Comparison of ENCODE assay signal across 1 cellular context in the genomic region with DNA sequence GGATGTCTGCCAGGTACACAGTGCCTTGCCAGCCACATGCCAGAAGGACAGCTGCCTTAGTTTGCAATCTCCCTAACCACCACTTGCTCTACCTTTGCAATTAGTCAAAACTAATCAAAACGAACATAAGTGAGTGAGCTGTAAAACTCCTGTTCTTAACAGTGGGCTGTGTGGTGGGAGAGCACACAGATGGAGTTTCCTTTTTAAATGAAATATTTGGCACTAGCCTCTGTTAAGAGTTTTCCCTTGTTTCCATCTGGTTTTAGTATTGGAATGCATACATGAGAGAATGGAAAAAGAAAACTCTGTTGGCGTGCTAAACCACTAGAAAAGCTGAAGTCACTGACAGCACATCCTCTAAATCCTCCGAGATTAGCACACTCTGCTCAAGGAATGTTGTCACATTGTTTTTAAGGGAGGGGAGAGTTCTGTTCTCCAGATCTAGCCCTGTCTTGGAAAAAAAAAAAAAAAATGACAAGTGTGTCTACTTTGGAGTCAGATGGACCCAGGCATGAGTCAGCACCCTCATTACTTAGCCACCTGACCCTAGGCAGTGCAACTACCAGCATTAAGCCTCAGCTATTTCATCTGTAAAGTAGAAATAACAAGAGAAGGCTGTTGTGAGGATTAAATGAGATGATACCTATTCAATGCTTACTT.
TF ChIP-seq lines count a peak whose summit lies in the region.

No MANE protein-coding gene starts in this region.

TF ChIP-seq in HEK293, 187 proteins besides CTCF, POLR2A, EP300 and RAD21 (continued from another document and continues in another):
- TF ChIP-seq, protein P1, sequence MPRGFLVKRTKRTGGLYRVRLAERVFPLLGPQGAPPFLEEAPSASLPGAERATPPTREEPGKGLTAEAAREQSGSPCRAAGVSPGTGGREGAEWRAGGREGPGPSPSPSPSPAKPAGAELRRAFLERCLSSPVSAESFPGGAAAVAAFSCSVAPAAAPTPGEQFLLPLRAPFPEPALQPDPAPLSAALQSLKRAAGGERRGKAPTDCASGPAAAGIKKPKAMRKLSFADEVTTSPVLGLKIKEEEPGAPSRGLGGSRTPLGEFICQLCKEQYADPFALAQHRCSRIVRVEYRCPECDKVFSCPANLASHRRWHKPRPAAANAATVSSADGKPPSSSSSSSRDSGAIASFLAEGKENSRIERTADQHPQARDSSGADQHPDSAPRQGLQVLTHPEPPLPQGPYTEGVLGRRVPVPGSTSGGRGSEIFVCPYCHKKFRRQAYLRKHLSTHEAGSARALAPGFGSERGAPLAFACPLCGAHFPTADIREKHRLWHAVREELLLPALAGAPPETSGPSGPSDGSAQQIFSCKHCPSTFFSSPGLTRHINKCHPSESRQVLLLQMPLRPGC (tag by site-specific recombination; IDR thresholded peaks at IDR 0.05): peak; percentile 57; the same call in 1 of the 2 replicates
- TF ChIP-seq ZBTB21 (tag by site-specific recombination; IDR thresholded peaks at IDR 0.05): peak; percentile 27; the same call in 1 of the 2 replicates
- TF ChIP-seq ZBTB17 (tag by site-specific recombination; IDR thresholded peaks at IDR 0.05): peak; percentile 74
- TF ChIP-seq ZNF529 (tag by site-specific recombination; IDR thresholded peaks at IDR 0.05; ENCODE audit: insufficient replicate concordance): no peak
- TF ChIP-seq YY1 (tag by site-specific recombination; IDR thresholded peaks at IDR 0.05): no peak
- TF ChIP-seq, protein P2, sequence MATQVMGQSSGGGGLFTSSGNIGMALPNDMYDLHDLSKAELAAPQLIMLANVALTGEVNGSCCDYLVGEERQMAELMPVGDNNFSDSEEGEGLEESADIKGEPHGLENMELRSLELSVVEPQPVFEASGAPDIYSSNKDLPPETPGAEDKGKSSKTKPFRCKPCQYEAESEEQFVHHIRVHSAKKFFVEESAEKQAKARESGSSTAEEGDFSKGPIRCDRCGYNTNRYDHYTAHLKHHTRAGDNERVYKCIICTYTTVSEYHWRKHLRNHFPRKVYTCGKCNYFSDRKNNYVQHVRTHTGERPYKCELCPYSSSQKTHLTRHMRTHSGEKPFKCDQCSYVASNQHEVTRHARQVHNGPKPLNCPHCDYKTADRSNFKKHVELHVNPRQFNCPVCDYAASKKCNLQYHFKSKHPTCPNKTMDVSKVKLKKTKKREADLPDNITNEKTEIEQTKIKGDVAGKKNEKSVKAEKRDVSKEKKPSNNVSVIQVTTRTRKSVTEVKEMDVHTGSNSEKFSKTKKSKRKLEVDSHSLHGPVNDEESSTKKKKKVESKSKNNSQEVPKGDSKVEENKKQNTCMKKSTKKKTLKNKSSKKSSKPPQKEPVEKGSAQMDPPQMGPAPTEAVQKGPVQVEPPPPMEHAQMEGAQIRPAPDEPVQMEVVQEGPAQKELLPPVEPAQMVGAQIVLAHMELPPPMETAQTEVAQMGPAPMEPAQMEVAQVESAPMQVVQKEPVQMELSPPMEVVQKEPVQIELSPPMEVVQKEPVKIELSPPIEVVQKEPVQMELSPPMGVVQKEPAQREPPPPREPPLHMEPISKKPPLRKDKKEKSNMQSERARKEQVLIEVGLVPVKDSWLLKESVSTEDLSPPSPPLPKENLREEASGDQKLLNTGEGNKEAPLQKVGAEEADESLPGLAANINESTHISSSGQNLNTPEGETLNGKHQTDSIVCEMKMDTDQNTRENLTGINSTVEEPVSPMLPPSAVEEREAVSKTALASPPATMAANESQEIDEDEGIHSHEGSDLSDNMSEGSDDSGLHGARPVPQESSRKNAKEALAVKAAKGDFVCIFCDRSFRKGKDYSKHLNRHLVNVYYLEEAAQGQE (tag by site-specific recombination; IDR thresholded peaks at IDR 0.05): no peak
- no peak for TF ChIP-seq ZNF132 (tag by site-specific recombination; IDR thresholded peaks at IDR 0.05; ENCODE audit: borderline replicate concordance)
- peak; percentile 88 for TF ChIP-seq ZNF664 (tag by site-specific recombination; IDR thresholded peaks at IDR 0.05)
- TF ChIP-seq, protein P3, sequence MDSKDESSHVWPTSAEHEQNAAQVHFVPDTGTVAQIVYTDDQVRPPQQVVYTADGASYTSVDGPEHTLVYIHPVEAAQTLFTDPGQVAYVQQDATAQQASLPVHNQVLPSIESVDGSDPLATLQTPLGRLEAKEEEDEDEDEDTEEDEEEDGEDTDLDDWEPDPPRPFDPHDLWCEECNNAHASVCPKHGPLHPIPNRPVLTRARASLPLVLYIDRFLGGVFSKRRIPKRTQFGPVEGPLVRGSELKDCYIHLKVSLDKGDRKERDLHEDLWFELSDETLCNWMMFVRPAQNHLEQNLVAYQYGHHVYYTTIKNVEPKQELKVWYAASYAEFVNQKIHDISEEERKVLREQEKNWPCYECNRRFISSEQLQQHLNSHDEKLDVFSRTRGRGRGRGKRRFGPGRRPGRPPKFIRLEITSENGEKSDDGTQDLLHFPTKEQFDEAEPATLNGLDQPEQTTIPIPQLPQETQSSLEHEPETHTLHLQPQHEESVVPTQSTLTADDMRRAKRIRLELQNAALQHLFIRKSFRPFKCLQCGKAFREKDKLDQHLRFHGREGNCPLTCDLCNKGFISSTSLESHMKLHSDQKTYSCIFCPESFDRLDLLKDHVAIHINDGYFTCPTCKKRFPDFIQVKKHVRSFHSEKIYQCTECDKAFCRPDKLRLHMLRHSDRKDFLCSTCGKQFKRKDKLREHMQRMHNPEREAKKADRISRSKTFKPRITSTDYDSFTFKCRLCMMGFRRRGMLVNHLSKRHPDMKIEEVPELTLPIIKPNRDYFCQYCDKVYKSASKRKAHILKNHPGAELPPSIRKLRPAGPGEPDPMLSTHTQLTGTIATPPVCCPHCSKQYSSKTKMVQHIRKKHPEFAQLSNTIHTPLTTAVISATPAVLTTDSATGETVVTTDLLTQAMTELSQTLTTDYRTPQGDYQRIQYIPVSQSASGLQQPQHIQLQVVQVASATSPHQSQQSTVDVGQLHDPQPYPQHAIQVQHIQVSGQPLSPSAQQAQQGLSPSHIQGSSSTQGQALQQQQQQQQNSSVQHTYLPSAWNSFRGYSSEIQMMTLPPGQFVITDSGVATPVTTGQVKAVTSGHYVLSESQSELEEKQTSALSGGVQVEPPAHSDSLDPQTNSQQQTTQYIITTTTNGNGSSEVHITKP (tag by site-specific recombination; IDR thresholded peaks at IDR 0.05): 0 out of 2 replicates have a peak, but pooled peaks have one; percentile 15
- peak; percentile 70; the same call in 1 of the 2 replicates for TF ChIP-seq ZFP69B (tag by site-specific recombination; IDR thresholded peaks at IDR 0.05)
- TF ChIP-seq GLIS2 (tag by site-specific recombination; IDR thresholded peaks at IDR 0.05): no peak
- no peak; the same call in 1 of the 2 replicates for TF ChIP-seq TRIM28 (IDR thresholded peaks at IDR 0.05; ENCODE audit: borderline replicate concordance, low read length)
- TF ChIP-seq SCRT2 (tag by site-specific recombination; IDR thresholded peaks at IDR 0.05): peak; percentile 57; the same call in 1 of the 2 replicates
- peak; percentile 56 for TF ChIP-seq SP7 (tag by site-specific recombination; IDR thresholded peaks at IDR 0.05)
- TF ChIP-seq ZNF670 (tag by site-specific recombination; IDR thresholded peaks at IDR 0.05; ENCODE audit: low read depth): no peak
- TF ChIP-seq, protein P4, sequence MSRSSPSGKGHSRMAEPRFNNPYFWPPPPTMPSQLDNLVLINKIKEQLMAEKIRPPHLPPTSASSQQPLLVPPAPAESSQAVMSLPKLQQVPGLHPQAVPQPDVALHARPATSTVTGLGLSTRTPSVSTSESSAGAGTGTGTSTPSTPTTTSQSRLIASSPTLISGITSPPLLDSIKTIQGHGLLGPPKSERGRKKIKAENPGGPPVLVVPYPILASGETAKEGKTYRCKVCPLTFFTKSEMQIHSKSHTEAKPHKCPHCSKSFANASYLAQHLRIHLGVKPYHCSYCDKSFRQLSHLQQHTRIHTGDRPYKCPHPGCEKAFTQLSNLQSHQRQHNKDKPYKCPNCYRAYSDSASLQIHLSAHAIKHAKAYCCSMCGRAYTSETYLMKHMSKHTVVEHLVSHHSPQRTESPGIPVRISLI (tag by site-specific recombination; IDR thresholded peaks at IDR 0.05): peak; percentile 77; the same call in 1 of the 2 replicates
- TF ChIP-seq ZNF155 (tag by site-specific recombination; IDR thresholded peaks at IDR 0.05): no peak
- TF ChIP-seq ZNF391 (tag by site-specific recombination; IDR thresholded peaks at IDR 0.05; ENCODE audit: borderline replicate concordance, low read depth): no peak
- TF ChIP-seq ZNF48 (tag by site-specific recombination; IDR thresholded peaks at IDR 0.05): no peak
- TF ChIP-seq ZNF341 (tag by site-specific recombination; IDR thresholded peaks at IDR 0.05; ENCODE audit: low read depth): no peak
- no peak for TF ChIP-seq SCRT1 (tag by site-specific recombination; IDR thresholded peaks at IDR 0.05; ENCODE audit: borderline replicate concordance)
- TF ChIP-seq, protein P5, sequence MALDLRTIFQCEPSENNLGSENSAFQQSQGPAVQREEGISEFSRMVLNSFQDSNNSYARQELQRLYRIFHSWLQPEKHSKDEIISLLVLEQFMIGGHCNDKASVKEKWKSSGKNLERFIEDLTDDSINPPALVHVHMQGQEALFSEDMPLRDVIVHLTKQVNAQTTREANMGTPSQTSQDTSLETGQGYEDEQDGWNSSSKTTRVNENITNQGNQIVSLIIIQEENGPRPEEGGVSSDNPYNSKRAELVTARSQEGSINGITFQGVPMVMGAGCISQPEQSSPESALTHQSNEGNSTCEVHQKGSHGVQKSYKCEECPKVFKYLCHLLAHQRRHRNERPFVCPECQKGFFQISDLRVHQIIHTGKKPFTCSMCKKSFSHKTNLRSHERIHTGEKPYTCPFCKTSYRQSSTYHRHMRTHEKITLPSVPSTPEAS (tag by site-specific recombination; IDR thresholded peaks at IDR 0.05): 0 out of 2 replicates have a peak, but pooled peaks have one; percentile 22
- no peak for TF ChIP-seq ZNF624 (tag by site-specific recombination; IDR thresholded peaks at IDR 0.05)
- TF ChIP-seq, protein P6, sequence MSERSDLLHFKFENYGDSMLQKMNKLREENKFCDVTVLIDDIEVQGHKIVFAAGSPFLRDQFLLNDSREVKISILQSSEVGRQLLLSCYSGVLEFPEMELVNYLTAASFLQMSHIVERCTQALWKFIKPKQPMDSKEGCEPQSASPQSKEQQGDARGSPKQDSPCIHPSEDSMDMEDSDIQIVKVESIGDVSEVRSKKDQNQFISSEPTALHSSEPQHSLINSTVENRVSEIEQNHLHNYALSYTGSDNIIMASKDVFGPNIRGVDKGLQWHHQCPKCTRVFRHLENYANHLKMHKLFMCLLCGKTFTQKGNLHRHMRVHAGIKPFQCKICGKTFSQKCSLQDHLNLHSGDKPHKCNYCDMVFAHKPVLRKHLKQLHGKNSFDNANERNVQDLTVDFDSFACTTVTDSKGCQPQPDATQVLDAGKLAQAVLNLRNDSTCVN (tag by site-specific recombination; optimal IDR thresholded peaks at IDR 0.05): no peak
- no peak for TF ChIP-seq ZFP37 (tag by site-specific recombination; IDR thresholded peaks at IDR 0.05)
- no peak for TF ChIP-seq ZNF837 (tag by site-specific recombination; IDR thresholded peaks at IDR 0.05)
- TF ChIP-seq KLF8 (tag by site-specific recombination; IDR thresholded peaks at IDR 0.05): peak; percentile 28; the same call in 1 of the 2 replicates
- no peak for TF ChIP-seq KLF16 (tag by site-specific recombination; IDR thresholded peaks at IDR 0.05)
- TF ChIP-seq, protein P7, sequence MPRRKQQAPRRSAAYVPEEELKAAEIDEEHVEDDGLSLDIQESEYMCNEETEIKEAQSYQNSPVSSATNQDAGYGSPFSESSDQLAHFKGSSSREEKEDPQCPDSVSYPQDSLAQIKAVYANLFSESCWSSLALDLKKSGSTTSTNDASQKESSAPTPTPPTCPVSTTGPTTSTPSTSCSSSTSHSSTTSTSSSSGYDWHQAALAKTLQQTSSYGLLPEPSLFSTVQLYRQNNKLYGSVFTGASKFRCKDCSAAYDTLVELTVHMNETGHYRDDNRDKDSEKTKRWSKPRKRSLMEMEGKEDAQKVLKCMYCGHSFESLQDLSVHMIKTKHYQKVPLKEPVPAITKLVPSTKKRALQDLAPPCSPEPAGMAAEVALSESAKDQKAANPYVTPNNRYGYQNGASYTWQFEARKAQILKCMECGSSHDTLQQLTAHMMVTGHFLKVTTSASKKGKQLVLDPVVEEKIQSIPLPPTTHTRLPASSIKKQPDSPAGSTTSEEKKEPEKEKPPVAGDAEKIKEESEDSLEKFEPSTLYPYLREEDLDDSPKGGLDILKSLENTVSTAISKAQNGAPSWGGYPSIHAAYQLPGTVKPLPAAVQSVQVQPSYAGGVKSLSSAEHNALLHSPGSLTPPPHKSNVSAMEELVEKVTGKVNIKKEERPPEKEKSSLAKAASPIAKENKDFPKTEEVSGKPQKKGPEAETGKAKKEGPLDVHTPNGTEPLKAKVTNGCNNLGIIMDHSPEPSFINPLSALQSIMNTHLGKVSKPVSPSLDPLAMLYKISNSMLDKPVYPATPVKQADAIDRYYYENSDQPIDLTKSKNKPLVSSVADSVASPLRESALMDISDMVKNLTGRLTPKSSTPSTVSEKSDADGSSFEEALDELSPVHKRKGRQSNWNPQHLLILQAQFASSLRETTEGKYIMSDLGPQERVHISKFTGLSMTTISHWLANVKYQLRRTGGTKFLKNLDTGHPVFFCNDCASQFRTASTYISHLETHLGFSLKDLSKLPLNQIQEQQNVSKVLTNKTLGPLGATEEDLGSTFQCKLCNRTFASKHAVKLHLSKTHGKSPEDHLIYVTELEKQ (tag by site-specific recombination; IDR thresholded peaks at IDR 0.05; ENCODE audit: borderline replicate concordance): peak; percentile 41; the same call in 1 of the 2 replicates
- TF ChIP-seq, protein P8, sequence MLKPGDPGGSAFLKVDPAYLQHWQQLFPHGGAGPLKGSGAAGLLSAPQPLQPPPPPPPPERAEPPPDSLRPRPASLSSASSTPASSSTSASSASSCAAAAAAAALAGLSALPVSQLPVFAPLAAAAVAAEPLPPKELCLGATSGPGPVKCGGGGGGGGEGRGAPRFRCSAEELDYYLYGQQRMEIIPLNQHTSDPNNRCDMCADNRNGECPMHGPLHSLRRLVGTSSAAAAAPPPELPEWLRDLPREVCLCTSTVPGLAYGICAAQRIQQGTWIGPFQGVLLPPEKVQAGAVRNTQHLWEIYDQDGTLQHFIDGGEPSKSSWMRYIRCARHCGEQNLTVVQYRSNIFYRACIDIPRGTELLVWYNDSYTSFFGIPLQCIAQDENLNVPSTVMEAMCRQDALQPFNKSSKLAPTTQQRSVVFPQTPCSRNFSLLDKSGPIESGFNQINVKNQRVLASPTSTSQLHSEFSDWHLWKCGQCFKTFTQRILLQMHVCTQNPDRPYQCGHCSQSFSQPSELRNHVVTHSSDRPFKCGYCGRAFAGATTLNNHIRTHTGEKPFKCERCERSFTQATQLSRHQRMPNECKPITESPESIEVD (tag by site-specific recombination; IDR thresholded peaks at IDR 0.05): 0 out of 2 replicates have a peak, but pooled peaks have one; percentile 7
- TF ChIP-seq ZNF121 (tag by site-specific recombination; IDR thresholded peaks at IDR 0.05): no peak
- no peak for TF ChIP-seq ZNF521 (tag by site-specific recombination; IDR thresholded peaks at IDR 0.05)
- TF ChIP-seq, protein P9, sequence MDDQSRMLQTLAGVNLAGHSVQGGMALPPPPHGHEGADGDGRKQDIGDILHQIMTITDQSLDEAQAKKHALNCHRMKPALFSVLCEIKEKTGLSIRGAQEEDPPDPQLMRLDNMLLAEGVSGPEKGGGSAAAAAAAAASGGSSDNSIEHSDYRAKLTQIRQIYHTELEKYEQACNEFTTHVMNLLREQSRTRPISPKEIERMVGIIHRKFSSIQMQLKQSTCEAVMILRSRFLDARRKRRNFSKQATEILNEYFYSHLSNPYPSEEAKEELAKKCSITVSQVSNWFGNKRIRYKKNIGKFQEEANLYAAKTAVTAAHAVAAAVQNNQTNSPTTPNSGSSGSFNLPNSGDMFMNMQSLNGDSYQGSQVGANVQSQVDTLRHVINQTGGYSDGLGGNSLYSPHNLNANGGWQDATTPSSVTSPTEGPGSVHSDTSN (CRISPR knock-in tag; IDR thresholded peaks at IDR 0.05): no peak
- TF ChIP-seq ZNF324 (tag by site-specific recombination; IDR thresholded peaks at IDR 0.05): 0 out of 2 replicates have a peak, but pooled peaks have one; percentile 22
- TF ChIP-seq ZNF501 (tag by site-specific recombination; IDR thresholded peaks at IDR 0.05): no peak
- TF ChIP-seq ZNF335 (tag by site-specific recombination; conservative IDR thresholded peaks at IDR 0.05): 0 out of 2 replicates have a peak, but pooled peaks have one; percentile 39
- peak; percentile 54 for TF ChIP-seq ZNF366 (tag by site-specific recombination; conservative IDR thresholded peaks at IDR 0.05)
